10 cellular contexts compared by ENCODE assay signal in the genomic region with DNA sequence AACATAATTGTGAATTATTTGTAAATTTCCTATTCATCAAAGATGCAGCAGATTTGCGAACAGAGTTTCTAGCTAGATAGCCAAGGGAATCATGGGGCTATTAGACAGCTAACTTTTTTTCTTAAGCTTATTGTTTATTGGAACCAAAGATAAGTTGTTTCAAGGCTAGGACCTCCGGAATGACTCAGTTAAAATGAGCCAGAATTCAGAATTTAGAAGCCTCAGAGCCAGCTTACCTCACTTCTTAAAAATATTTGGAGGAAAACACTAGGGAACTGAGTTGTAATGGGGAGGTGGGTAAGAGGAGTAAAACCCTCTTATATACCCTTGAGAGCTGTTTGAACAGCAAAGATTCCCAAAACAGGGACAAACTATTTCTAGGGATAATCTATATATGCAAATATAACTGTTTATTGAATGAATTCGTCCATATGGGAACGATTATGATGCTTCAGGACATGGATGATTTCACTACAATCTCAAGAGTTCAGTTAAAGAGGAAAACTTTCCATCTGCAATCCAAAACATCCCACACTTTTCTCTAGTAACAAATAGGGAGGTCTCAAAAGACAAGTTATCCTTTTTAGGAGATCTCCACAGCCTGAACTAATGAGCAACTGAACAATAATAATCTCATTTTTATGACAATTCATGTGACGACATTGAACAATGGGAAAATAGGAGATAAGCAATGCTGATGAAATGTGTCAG. TPM values are rescaled to one million over a fixed set of nuclear protein-coding genes. Genes with fewer than 3 reads are reported as not detected.
A peak's percentile ranks its signal among the peaks of the same experiment; 100 is the strongest.
DNase-seq lines count a peak whose midpoint lies in the region; ATAC-seq and TF ChIP-seq lines count a peak whose summit lies in the region.
"Had no signal": no experiment of that assay in that cellular context is flagged by ENCODE, and none has a peak within 500 bp of the region (broad histone marks: within the 10 kb centered on the region; RNA-seq: fewer than 3 reads in every experiment).

No MANE protein-coding gene starts in this region.

- H3K27ac ChIP-seq in right atrium auricular region, result peak overlapping the region in 1 of 2 donors; percentile 17
- H3K27ac ChIP-seq in OCI-LY7 (ENCODE audit: low read depth, low read length, poor library complexity, severe bottlenecking), result no peak overlapping the region
- no peak overlapping the region for H3K27ac ChIP-seq in mesenchymal stem cell (ENCODE audit: low read length, poor library complexity, severe bottlenecking)
- H3K27ac ChIP-seq: SK-N-MC had no signal

- no peak overlapping the region for H2BK12ac ChIP-seq in mesenchymal stem cell (ENCODE audit: low read length in 2 of 2)

- H3K36me3 ChIP-seq in right atrium auricular region, result no peaks in the 10 kb centered on the region
- no peaks in the 10 kb centered on the region for H3K36me3 ChIP-seq in OCI-LY7 (ENCODE audit: insufficient read depth, low read length)
- no peaks in the 10 kb centered on the region for H3K36me3 ChIP-seq in mesenchymal stem cell (ENCODE audit: control insufficient read depth in 1 of 2, insufficient read depth in 2 of 2, low read depth in 1 of 2, low read length in 2 of 2)

- no peaks in the 10 kb centered on the region for H3K27me3 ChIP-seq in right atrium auricular region
- no peaks in the 10 kb centered on the region for H3K27me3 ChIP-seq in mesenchymal stem cell (ENCODE audit: control insufficient read depth in 1 of 2, insufficient read depth in 1 of 2, low read length in 2 of 2)

- TF ChIP-seq CTCF in right atrium auricular region (IDR thresholded peaks at IDR 0.05), result no peak
- no peak for TF ChIP-seq CTCF in OCI-LY7 (conservative IDR thresholded peaks at IDR 0.05; ENCODE audit: low read length)

- H3K23ac ChIP-seq in mesenchymal stem cell (ENCODE audit: low read length in 2 of 2), result no peak overlapping the region

- H3K9me2 ChIP-seq in OCI-LY7 (ENCODE audit: insufficient read depth, low read length), result no peaks in the 10 kb centered on the region

- CTCF ChIA-PET in OCI-LY7 (lab: Charles Lee; ENCODE audit: unreplicated experiment), result interaction anchor here (0.9 to 1.5 kb wide), 6 partner anchors 9 to 224 kb away, joined by 3 to 12 read pairs (median 6); no protein-coding TSS in a partner anchor

- no peak overlapping the region for H3K4me3 ChIP-seq in right atrium auricular region
- no peak overlapping the region for H3K4me3 ChIP-seq in OCI-LY7 (ENCODE audit: low read depth, low read length, poor library complexity, severe bottlenecking)
- peak overlapping the region in 1 of 2 experiments; percentile 57 for H3K4me3 ChIP-seq in mesenchymal stem cell (ENCODE audit: insufficient read depth in 1 of 2, low read depth in 1 of 2, low read length in 2 of 2)
- H3K4me3 ChIP-seq: SK-N-MC had no signal

- no peaks in the 10 kb centered on the region for H3K79me2 ChIP-seq in OCI-LY7 (ENCODE audit: insufficient read depth, low read depth, low read length)

- H3K9ac ChIP-seq in mesenchymal stem cell (ENCODE audit: low read length), result peak overlapping the region; percentile 92

- DNase-seq in left ventricle myocardium superior (no peak), right atrium auricular region (ENCODE audit: low spot score) (no peak), OCI-LY7 (ENCODE audit: low spot score) (no peak), mesenchymal stem cell (no peak), NCI-H2196 treated with DMSO at 0.1 percent for 48 hours (lab: John Stamatoyannopoulos, UW; ENCODE audit: unreplicated experiment) (no peak), foreskin melanocyte (no peak), NCI-H82 treated with DMSO at 0.1 percent for 48 hours (lab: John Stamatoyannopoulos, UW; ENCODE audit: unreplicated experiment) (no peak), NCI-H1436 (lab: John Stamatoyannopoulos, UW) (no peak)
- DNase-seq: NCI-H1048 had no signal

- no peak overlapping the region for H4K8ac ChIP-seq in mesenchymal stem cell (ENCODE audit: low read length)

- WGBS in mesenchymal stem cell, result 77% methylated on average over 4 of the region's 5 CpGs

- H3K9me3 ChIP-seq in right atrium auricular region, result no peaks in the 10 kb centered on the region
- H3K9me3 ChIP-seq in OCI-LY7 (ENCODE audit: low read length), result no peaks in the 10 kb centered on the region
- no peaks in the 10 kb centered on the region for H3K9me3 ChIP-seq in mesenchymal stem cell (ENCODE audit: control insufficient read depth, low read length)

- no peak overlapping the region for H2AK5ac ChIP-seq in mesenchymal stem cell (ENCODE audit: low read length, severe bottlenecking)

- H3K14ac ChIP-seq in mesenchymal stem cell (ENCODE audit: low read length in 2 of 2), result no peak overlapping the region

- H2BK5ac ChIP-seq in mesenchymal stem cell (ENCODE audit: low read depth, low read length, poor library complexity, severe bottlenecking), result no peak overlapping the region

- no peak overlapping the region for H3K4me2 ChIP-seq in OCI-LY7 (ENCODE audit: low read length)
- H3K4me2 ChIP-seq in mesenchymal stem cell (ENCODE audit: low read length, poor library complexity, severe bottlenecking), result no peak overlapping the region

- H2BK120ac ChIP-seq in mesenchymal stem cell (ENCODE audit: low read depth, low read length), result no peak overlapping the region

- no peak overlapping the region for H2BK15ac ChIP-seq in mesenchymal stem cell (ENCODE audit: low read depth, poor library complexity, severe bottlenecking)

- ATAC-seq in left ventricle myocardium superior, result peak; percentile 41

- H3K4me1 ChIP-seq in right atrium auricular region, result peaks cover 0 to 8% of the 10 kb centered on the region in 2 donors
- H3K4me1 ChIP-seq in OCI-LY7 (ENCODE audit: insufficient read depth, low read length, poor library complexity, severe bottlenecking), result peaks cover 12% of the 10 kb centered on the region
- peaks cover 1% of the 10 kb centered on the region for H3K4me1 ChIP-seq in mesenchymal stem cell (ENCODE audit: control insufficient read depth, insufficient read depth, low read depth, low read length)

- no peak overlapping the region for H3K18ac ChIP-seq in mesenchymal stem cell (ENCODE audit: low read depth in 1 of 2, low read length in 2 of 2)

- POLR2A ChIA-PET in OCI-LY7 (lab: Charles Lee), result interaction anchor here (0.6 to 1.6 kb wide), 5 partner anchors 10 to 224 kb away, joined by 3 to 5 read pairs (median 4); partner anchors contain the start of gene CARMIL1

- H3K4ac ChIP-seq in mesenchymal stem cell (ENCODE audit: low read depth in 1 of 2, low read length in 2 of 2), result no peak overlapping the region

- intact Hi-C loops in left ventricle myocardium superior (cut with micrococcal nuclease) (no loop called here), OCI-LY7 (cut with micrococcal nuclease; ENCODE audit: unreplicated experiment) (no loop called here)

- H4K91ac ChIP-seq in mesenchymal stem cell (ENCODE audit: low read length), result no peak overlapping the region

- H3K79me1 ChIP-seq in mesenchymal stem cell (replicated peaks; ENCODE audit: low read length, poor library complexity, severe bottlenecking), result no peaks in the 10 kb centered on the region

- H2AFZ ChIP-seq in OCI-LY7 (ENCODE audit: low read length), result peak overlapping the region; percentile 5; the same call in 1 of the 2 replicates
- no peak overlapping the region for H2AFZ ChIP-seq in mesenchymal stem cell (ENCODE audit: low read depth, low read length)

- no peaks in the 10 kb centered on the region for H4K20me1 ChIP-seq in OCI-LY7 (ENCODE audit: insufficient read depth, low read length)

- no TSS peak for BruUV-seq in OCI-LY7 (replicated peaks; lab: Mats Ljungman, UMichigan)

RNA-seq across cellular contexts. Expression of gene CARMIL1, which starts 12.6 kb away (rescaled TPM):
- total RNA-seq in left ventricle myocardium superior (4.7 TPM), right atrium auricular region (10 to 100 TPM in 1 of 2 donors, 1 to 10 TPM in 1; 7.9 to 29.4 TPM), OCI-LY7 (2022) (39.1 and 40.1 TPM in 2 replicates)
- 21.8 and 25.5 TPM in 2 replicates for total RNA-seq in OCI-LY7 (2014; rRNA removed; shearing (Covaris generic))
- polyA plus RNA-seq in mesenchymal stem cell (2013, experiment 1 of 2), result 1.4 TPM
- polyA plus RNA-seq in mesenchymal stem cell (2013, experiment 2 of 2), result 1.7 TPM
